2 cellular contexts compared by ENCODE assay signal in the genomic region with DNA sequence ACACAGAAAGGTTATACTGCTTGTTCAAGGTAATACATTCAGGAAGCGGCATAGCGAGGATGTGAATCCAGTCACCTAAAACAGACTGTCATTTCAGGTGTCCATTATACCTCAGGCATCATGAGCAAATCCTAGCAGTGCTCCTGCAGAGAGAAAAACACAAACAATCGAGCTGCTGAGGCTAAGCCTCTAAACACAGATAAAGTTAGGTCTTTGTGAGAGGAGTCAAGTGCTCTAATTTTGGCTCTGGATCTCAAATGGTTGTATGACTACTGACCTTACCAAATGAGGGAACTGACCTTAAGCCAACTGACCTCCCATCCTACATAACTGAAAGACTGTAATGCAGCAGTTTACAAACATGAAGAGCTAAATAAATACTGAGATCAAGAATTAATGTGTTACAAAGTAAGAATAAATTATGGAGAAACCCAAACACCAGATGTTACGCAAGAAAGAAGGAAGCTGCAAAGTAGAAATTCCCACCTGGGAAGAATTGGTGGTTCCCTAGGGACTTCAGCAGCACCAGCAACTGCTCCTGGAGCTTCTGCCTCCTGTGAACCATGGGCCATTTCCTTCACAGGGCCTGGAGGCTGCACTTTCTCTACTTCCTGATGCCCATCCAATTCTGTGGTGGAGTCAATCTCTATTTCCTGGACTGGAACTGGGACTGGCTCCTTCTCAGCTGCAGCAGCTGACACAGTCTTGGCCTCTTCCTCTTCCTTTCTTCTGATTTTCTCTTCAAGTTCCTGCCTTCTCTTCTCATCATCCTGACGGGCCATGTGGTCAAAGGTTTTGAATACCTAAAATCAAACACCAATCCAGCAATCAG.
TF ChIP-seq lines count a peak whose summit lies in the region.

No MANE protein-coding gene starts in this region.

TF ChIP-seq in IMR-90, 13 proteins besides CTCF, POLR2A, EP300 and RAD21:
- TF ChIP-seq CEBPB (IDR thresholded peaks at IDR 0.05; ENCODE audit: low read depth, low read length) (peak; percentile 60), BHLHE40 (IDR thresholded peaks at IDR 0.05; ENCODE audit: low read depth, low read length) (no peak), CHD1 (IDR thresholded peaks at IDR 0.05; ENCODE audit: low read depth, low read length) (no peak), MAFK (IDR thresholded peaks at IDR 0.05; ENCODE audit: low read depth, low read length) (no peak)

TF ChIP-seq in HepG2, 621 proteins besides CTCF, POLR2A, EP300 and RAD21:
- no peak for TF ChIP-seq CENPX (CRISPR knock-in tag; IDR thresholded peaks at IDR 0.05)
- TF ChIP-seq, protein P1, sequence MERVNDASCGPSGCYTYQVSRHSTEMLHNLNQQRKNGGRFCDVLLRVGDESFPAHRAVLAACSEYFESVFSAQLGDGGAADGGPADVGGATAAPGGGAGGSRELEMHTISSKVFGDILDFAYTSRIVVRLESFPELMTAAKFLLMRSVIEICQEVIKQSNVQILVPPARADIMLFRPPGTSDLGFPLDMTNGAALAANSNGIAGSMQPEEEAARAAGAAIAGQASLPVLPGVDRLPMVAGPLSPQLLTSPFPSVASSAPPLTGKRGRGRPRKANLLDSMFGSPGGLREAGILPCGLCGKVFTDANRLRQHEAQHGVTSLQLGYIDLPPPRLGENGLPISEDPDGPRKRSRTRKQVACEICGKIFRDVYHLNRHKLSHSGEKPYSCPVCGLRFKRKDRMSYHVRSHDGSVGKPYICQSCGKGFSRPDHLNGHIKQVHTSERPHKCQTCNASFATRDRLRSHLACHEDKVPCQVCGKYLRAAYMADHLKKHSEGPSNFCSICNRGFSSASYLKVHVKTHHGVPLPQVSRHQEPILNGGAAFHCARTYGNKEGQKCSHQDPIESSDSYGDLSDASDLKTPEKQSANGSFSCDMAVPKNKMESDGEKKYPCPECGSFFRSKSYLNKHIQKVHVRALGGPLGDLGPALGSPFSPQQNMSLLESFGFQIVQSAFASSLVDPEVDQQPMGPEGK (CRISPR knock-in tag; IDR thresholded peaks at IDR 0.05) = no peak
- TF ChIP-seq SMAD9 (CRISPR knock-in tag; IDR thresholded peaks at IDR 0.05) = no peak
- TF ChIP-seq ZNF329 (CRISPR knock-in tag; IDR thresholded peaks at IDR 0.05; ENCODE audit: low read depth) = no peak
- TF ChIP-seq ZNF768 (CRISPR knock-in tag; IDR thresholded peaks at IDR 0.05) = no peak
- TF ChIP-seq ZNF160 (CRISPR knock-in tag; IDR thresholded peaks at IDR 0.05) = no peak
- TF ChIP-seq RBAK (CRISPR knock-in tag; IDR thresholded peaks at IDR 0.05) = no peak
- peak; percentile 70 for TF ChIP-seq CEBPB (IDR thresholded peaks at IDR 0.05; ENCODE audit: borderline replicate concordance, low read depth, low read length)
- TF ChIP-seq, protein P2, sequence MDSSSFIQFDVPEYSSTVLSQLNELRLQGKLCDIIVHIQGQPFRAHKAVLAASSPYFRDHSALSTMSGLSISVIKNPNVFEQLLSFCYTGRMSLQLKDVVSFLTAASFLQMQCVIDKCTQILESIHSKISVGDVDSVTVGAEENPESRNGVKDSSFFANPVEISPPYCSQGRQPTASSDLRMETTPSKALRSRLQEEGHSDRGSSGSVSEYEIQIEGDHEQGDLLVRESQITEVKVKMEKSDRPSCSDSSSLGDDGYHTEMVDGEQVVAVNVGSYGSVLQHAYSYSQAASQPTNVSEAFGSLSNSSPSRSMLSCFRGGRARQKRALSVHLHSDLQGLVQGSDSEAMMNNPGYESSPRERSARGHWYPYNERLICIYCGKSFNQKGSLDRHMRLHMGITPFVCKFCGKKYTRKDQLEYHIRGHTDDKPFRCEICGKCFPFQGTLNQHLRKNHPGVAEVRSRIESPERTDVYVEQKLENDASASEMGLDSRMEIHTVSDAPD (CRISPR knock-in tag; IDR thresholded peaks at IDR 0.05) = no peak
